In the genomic region with DNA sequence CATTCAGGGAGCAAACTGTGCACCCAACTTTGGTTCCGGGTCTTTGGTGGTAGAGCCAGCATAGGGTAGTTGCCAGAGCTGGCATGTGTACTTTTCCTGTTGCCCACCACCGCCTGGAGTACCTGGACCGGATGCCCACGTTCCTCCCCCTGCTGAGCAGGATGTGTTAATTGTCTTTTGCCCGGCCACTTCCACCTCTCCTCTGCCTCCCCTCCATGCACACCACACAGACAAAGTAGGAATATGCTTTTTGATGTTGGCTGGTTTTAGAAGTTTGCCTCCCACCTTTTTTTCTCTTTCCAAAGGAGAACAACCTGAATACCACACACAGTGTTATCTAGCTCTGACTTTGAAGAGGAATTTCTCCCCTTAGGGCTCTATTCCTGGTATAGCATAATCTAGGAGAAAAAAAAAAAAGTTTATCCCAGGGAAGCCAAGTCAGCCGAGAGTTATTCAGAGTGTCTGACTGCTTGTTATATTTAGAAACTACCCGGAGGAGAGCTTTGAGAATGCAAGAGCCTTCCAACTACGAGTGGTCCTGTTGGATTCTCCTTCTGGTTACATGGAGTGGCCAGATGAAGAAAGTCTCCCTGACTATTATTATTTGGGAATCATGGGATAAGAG, we compare ENCODE assay signal across 12 cellular contexts.
DNase-seq lines count a peak whose midpoint lies in the region; ATAC-seq and TF ChIP-seq lines count a peak whose summit lies in the region.
"Had no signal": no experiment of that assay in that cellular context is flagged by ENCODE, and none has a peak within 500 bp of the region (broad histone marks: within the 10 kb centered on the region; RNA-seq: fewer than 3 reads in every experiment).

No MANE protein-coding gene starts in this region.

- H3K4me1 ChIP-seq in sigmoid colon = peaks cover 0 to 79% (median 66%) of the 10 kb centered on the region in 4 donors

- peak; percentile 77 for DNase-seq in EH (ENCODE audit: low read depth)
- DNase-seq in chondrocyte (ENCODE audit: low spot score) = no peak
- peak; percentile 10 for DNase-seq in kidney glomerular epithelial cell (lab: John Stamatoyannopoulos, UW)
- DNase-seq in sigmoid colon = no peak
- DNase-seq in T-cell = no peak
- no peak for DNase-seq in CD4-positive, alpha-beta T cell
- no peak for DNase-seq in CD1c-positive myeloid dendritic cell (ENCODE audit: extremely low spot score)
- DNase-seq: caudate nucleus, DMS79 treated with DMSO at 0.1 percent for 48 hours, GOT3, NCI-H2029 treated with DMSO at 0.1 percent for 48 hours had no signal

- intact Hi-C loops in sigmoid colon (cut with DNase I) = loop anchor here (5.0 kb wide), 1 partner anchor 60 kb away; no protein-coding TSS in a partner anchor
- intact Hi-C loops in CD4-positive, alpha-beta T cell (cut with DNase I, micrococcal nuclease) = no loop called here

- H3K9me3 Mint-ChIP-seq in chondrocyte (ENCODE audit: low read depth) (no peaks in the 10 kb centered on the region), T-cell (no peaks in the 10 kb centered on the region)
- H3K9me3 Mint-ChIP-seq in CD4-positive, alpha-beta T cell = no peaks in the 10 kb centered on the region

- no peaks in the 10 kb centered on the region for H3K27me3 Mint-ChIP-seq in chondrocyte (ENCODE audit: low read depth)
- peaks cover 0 to 1% of the 10 kb centered on the region in 2 donors for H3K27me3 Mint-ChIP-seq in T-cell
- H3K27me3 Mint-ChIP-seq in CD4-positive, alpha-beta T cell = no peaks in the 10 kb centered on the region

- H3K4me3 ChIP-seq in sigmoid colon = no peak overlapping the region

- H3K36me3 Mint-ChIP-seq in chondrocyte (ENCODE audit: low read depth) = no peaks in the 10 kb centered on the region
- H3K36me3 Mint-ChIP-seq in T-cell = no peaks in the 10 kb centered on the region
- no peaks in the 10 kb centered on the region for H3K36me3 Mint-ChIP-seq in CD4-positive, alpha-beta T cell (ENCODE audit: low read depth)

- no peak for TF ChIP-seq CTCF in chondrocyte (IDR thresholded peaks at IDR 0.05)
- TF ChIP-seq CTCF in sigmoid colon (IDR thresholded peaks at IDR 0.05) = no peak
- TF ChIP-seq CTCF in CD4-positive, alpha-beta T cell (IDR thresholded peaks at IDR 0.05) = no peak

- no peaks in the 10 kb centered on the region for H3K36me3 ChIP-seq in sigmoid colon

- ATAC-seq in HG03378 (IDR thresholded peaks at IDR 0.05; ENCODE audit: unreplicated experiment) (no peak), T-cell (replicated peaks in 1 of 4) (no peak)
- no peak for ATAC-seq in CD4-positive, alpha-beta T cell (ENCODE audit: poor library complexity)

- peak overlapping the region; percentile 80 to 89 (median 84) for H3K27ac ChIP-seq in sigmoid colon
- H3K27ac ChIP-seq in CD4-positive, alpha-beta T cell (ENCODE audit: low read depth, low read length) = no peak overlapping the region

- no peaks in the 10 kb centered on the region for H3K9me3 ChIP-seq in sigmoid colon
- H3K9me3 ChIP-seq in CD4-positive, alpha-beta T cell (ENCODE audit: control insufficient read depth, low read length) = no peaks in the 10 kb centered on the region

- POLR2A ChIA-PET in T-cell (lab: Charles Lee) = no interaction called here
- POLR2A ChIA-PET in CD4-positive, alpha-beta T cell (lab: Charles Lee) = no interaction called here

- H3K27ac Mint-ChIP-seq in chondrocyte (ENCODE audit: unreplicated experiment) = peak overlapping the region; percentile 91
- H3K27ac Mint-ChIP-seq in T-cell = no peak overlapping the region
- H3K27ac Mint-ChIP-seq in CD4-positive, alpha-beta T cell = no peak overlapping the region

- TF ChIP-seq POLR2A in sigmoid colon (IDR thresholded peaks at IDR 0.05) = no peak

- CTCF ChIA-PET in T-cell (lab: Charles Lee) = no interaction called here
- CTCF ChIA-PET in CD4-positive, alpha-beta T cell (lab: Charles Lee) = no interaction called here

- no peak overlapping the region for H3K4me3 Mint-ChIP-seq in chondrocyte (ENCODE audit: unreplicated experiment)
- no peak overlapping the region for H3K4me3 Mint-ChIP-seq in T-cell
- H3K4me3 Mint-ChIP-seq in CD4-positive, alpha-beta T cell = no peak overlapping the region

- H3K27me3 ChIP-seq in sigmoid colon = no peaks in the 10 kb centered on the region
- no peaks in the 10 kb centered on the region for H3K27me3 ChIP-seq in CD4-positive, alpha-beta T cell (ENCODE audit: control insufficient read depth, insufficient read depth, low read length)

- TF ChIP-seq EP300 in sigmoid colon (IDR thresholded peaks at IDR 0.05) = no peak

- H3K4me1 Mint-ChIP-seq in chondrocyte (ENCODE audit: low read depth) (peaks cover 61% of the 10 kb centered on the region), T-cell (no peaks in the 10 kb centered on the region)
- H3K4me1 Mint-ChIP-seq in CD4-positive, alpha-beta T cell (ENCODE audit: low read depth) = no peaks in the 10 kb centered on the region

- WGBS in sigmoid colon, 2 donors = 77 to 88% methylated on average over 8 of the region's 8 CpGs

Comparison
In these comparisons a context has a peak if more than half of its experiments do, and no peak if none do; other contexts are left out.
1. DNase-seq: peak in EH (single experiment) and kidney glomerular epithelial cell (single experiment); none in chondrocyte (single experiment), sigmoid colon (single experiment), T-cell (0 of 34), CD4-positive, alpha-beta T cell (0 of 10) and CD1c-positive myeloid dendritic cell (single experiment).